In genomic region chr11:126989942-126990715, GRCh38 we compare ENCODE assay signal across 8 cellular contexts. TPM values are rescaled to one million over a fixed set of nuclear protein-coding genes. Genes with fewer than 3 reads are reported as not detected.
DNase-seq lines count a peak whose midpoint lies in the region; ATAC-seq and TF ChIP-seq lines count a peak whose summit lies in the region.

No MANE protein-coding gene starts in this region.

- H3K9me3 Mint-ChIP-seq in activated naive CD8-positive, alpha-beta T cell treated with anti-CD3 and anti-CD28 coated beads, Interleukin-2, amount 10 ng/mL, durations not matched to agents 7 days and 5 days = no peaks in the 10 kb centered on the region

- H3K4me1 ChIP-seq in DOHH2 (ENCODE audit: control insufficient read depth, low read length) (no peaks in the 10 kb centered on the region), Loucy (ENCODE audit: insufficient read depth, low read length, poor library complexity, severe bottlenecking) (no peaks in the 10 kb centered on the region), SJSA1 (replicated peaks) (peaks cover 52% of the 10 kb centered on the region), heart left ventricle (peaks cover 0 to 4% (median 0%) of the 10 kb centered on the region in 12 donors), psoas muscle (no peaks in the 10 kb centered on the region)

- 20 to 27% (median 22%) methylated on average over 20 to 22 of the region's 22 CpGs for WGBS in heart left ventricle, 4 donors
- WGBS in psoas muscle, 3 donors = 24 to 30% (median 25%) methylated on average over 19 to 22 of the region's 22 CpGs

- H3K27ac Mint-ChIP-seq in activated naive CD8-positive, alpha-beta T cell treated with anti-CD3 and anti-CD28 coated beads, Interleukin-2, amount 10 ng/mL, durations not matched to agents 7 days and 5 days = no peak overlapping the region

- H3K4me2 ChIP-seq in DOHH2 (ENCODE audit: low read length) (no peak overlapping the region), Loucy (ENCODE audit: low read depth, low read length, poor library complexity, severe bottlenecking) (no peak overlapping the region)

- H2AFZ ChIP-seq in Loucy (ENCODE audit: low read length) = no peak overlapping the region

- H3K27ac ChIP-seq in DOHH2 (ENCODE audit: low read depth, low read length) = no peak overlapping the region
- H3K27ac ChIP-seq in SJSA1 = peak overlapping the region; percentile 100
- no peak overlapping the region for H3K27ac ChIP-seq in heart left ventricle
- H3K27ac ChIP-seq in psoas muscle = no peak overlapping the region

- peak; percentile 89 for TF ChIP-seq CTCF in DOHH2 (IDR thresholded peaks at IDR 0.05; ENCODE audit: low read depth, low read length, poor library complexity, severe bottlenecking)
- peak; percentile 94 for TF ChIP-seq CTCF in Loucy (conservative IDR thresholded peaks at IDR 0.05; ENCODE audit: low read length)
- TF ChIP-seq CTCF in heart left ventricle (IDR thresholded peaks at IDR 0.05) = peak; percentile 79 to 93 (median 86)
- peak; percentile 78 for TF ChIP-seq CTCF in psoas muscle (IDR thresholded peaks at IDR 0.05)

- H3K9ac ChIP-seq in Loucy (ENCODE audit: low read depth, low read length, poor library complexity, severe bottlenecking) = no peak overlapping the region

- H4K20me1 ChIP-seq in DOHH2 (ENCODE audit: control insufficient read depth, insufficient read depth, low read depth, low read length) (no peaks in the 10 kb centered on the region), Loucy (ENCODE audit: insufficient read depth, low read length, poor library complexity, severe bottlenecking) (no peaks in the 10 kb centered on the region)

- H3K36me3 Mint-ChIP-seq in activated naive CD8-positive, alpha-beta T cell treated with anti-CD3 and anti-CD28 coated beads, Interleukin-2, amount 10 ng/mL, durations not matched to agents 7 days and 5 days = no peaks in the 10 kb centered on the region

- peak; percentile 60 to 77 for DNase-seq in SJSA1 (ENCODE audit: low read depth in 1 of 2, low spot score in 2 of 2)
- peak; percentile 68 for DNase-seq in activated naive CD8-positive, alpha-beta T cell treated with anti-CD3 and anti-CD28 coated beads, Interleukin-2, amount 10 ng/mL, durations not matched to agents 7 days and 5 days
- DNase-seq in heart left ventricle = peak; percentile 41 to 76 (median 70)
- DNase-seq in psoas muscle = peak; percentile 60 to 74

- H3K9me3 ChIP-seq in DOHH2 (ENCODE audit: control insufficient read depth, insufficient read depth, low read length) (no peaks in the 10 kb centered on the region), Loucy (ENCODE audit: insufficient read depth, low read depth, low read length) (no peaks in the 10 kb centered on the region), SJSA1 (replicated peaks) (no peaks in the 10 kb centered on the region), heart left ventricle (no peaks in the 10 kb centered on the region), psoas muscle (no peaks in the 10 kb centered on the region)

- H3K4me3 ChIP-seq in DOHH2 (ENCODE audit: low read length) (no peak overlapping the region), Loucy (ENCODE audit: low read length, poor library complexity, severe bottlenecking) (no peak overlapping the region), SJSA1 (no peak overlapping the region), heart left ventricle (no peak overlapping the region), psoas muscle (no peak overlapping the region)

- H3K4me3 Mint-ChIP-seq in activated naive CD8-positive, alpha-beta T cell treated with anti-CD3 and anti-CD28 coated beads, Interleukin-2, amount 10 ng/mL, durations not matched to agents 7 days and 5 days = no peak overlapping the region

- ATAC-seq in GM21737 (IDR thresholded peaks at IDR 0.05; ENCODE audit: unreplicated experiment) (peak; percentile 88), heart left ventricle (peak; percentile 78 to 85 (median 84)), psoas muscle (peak; percentile 74 to 81 (median 76)), GM21717 (IDR thresholded peaks at IDR 0.05; ENCODE audit: unreplicated experiment) (no peak)
- ATAC-seq in activated naive CD8-positive, alpha-beta T cell treated with anti-CD3 and anti-CD28 coated beads, Interleukin-2, amount 10 ng/mL, durations not matched to agents 7 days and 5 days (ENCODE audit: low read depth) = peak; percentile 72

- H3F3A ChIP-seq in DOHH2 (ENCODE audit: control insufficient read depth, insufficient read depth) (no peaks in the 10 kb centered on the region), Loucy (ENCODE audit: low read depth) (no peaks in the 10 kb centered on the region)

- H3K9me2 ChIP-seq in DOHH2 (replicated peaks; ENCODE audit: control insufficient read depth, low read length) (no peaks in the 10 kb centered on the region), Loucy (replicated peaks; ENCODE audit: low read depth, low read length) (no peaks in the 10 kb centered on the region)

- POLR2A ChIA-PET in activated naive CD8-positive, alpha-beta T cell treated with anti-CD3 and anti-CD28 coated beads, Interleukin-2, amount 10 ng/mL, durations not matched to agents 7 days and 5 days (lab: Charles Lee) = no interaction called here

- H3K27me3 Mint-ChIP-seq in activated naive CD8-positive, alpha-beta T cell treated with anti-CD3 and anti-CD28 coated beads, Interleukin-2, amount 10 ng/mL, durations not matched to agents 7 days and 5 days = no peaks in the 10 kb centered on the region

- intact Hi-C loops in heart left ventricle (cut with DNase I) (loop anchor here (1.0 to 10.0 kb wide), 16 partner anchors 265 to 683 kb away; no protein-coding TSS in a partner anchor), psoas muscle (cut with DNase I) (loop anchor here (2.0 to 10.0 kb wide), 4 partner anchors 273 to 549 kb away; no protein-coding TSS in a partner anchor)

- no peak for TF ChIP-seq POLR2A in heart left ventricle (IDR thresholded peaks at IDR 0.05)

- H3K27me3 ChIP-seq in DOHH2 (ENCODE audit: control insufficient read depth, low read length) (peaks cover 10% of the 10 kb centered on the region), Loucy (ENCODE audit: insufficient read depth, low read length, poor library complexity, severe bottlenecking) (no peaks in the 10 kb centered on the region), SJSA1 (replicated peaks) (no peaks in the 10 kb centered on the region), heart left ventricle (peaks cover 0 to 31% (median 7%) of the 10 kb centered on the region in 9 donors), psoas muscle (ENCODE audit: insufficient read depth in 3 of 3, low read length in 2 of 3) (peaks cover 0 to 8% (median 2%) of the 10 kb centered on the region in 3 donors)

- H3K79me2 ChIP-seq in DOHH2 (ENCODE audit: control insufficient read depth, low read length) (no peaks in the 10 kb centered on the region), Loucy (ENCODE audit: insufficient read depth, low read length) (no peaks in the 10 kb centered on the region)

- H3K4me1 Mint-ChIP-seq in activated naive CD8-positive, alpha-beta T cell treated with anti-CD3 and anti-CD28 coated beads, Interleukin-2, amount 10 ng/mL, durations not matched to agents 7 days and 5 days = no peaks in the 10 kb centered on the region

- H3K36me3 ChIP-seq in DOHH2 (ENCODE audit: control insufficient read depth, low read length) (no peaks in the 10 kb centered on the region), Loucy (ENCODE audit: insufficient read depth, low read length) (no peaks in the 10 kb centered on the region), SJSA1 (no peaks in the 10 kb centered on the region), heart left ventricle (no peaks in the 10 kb centered on the region), psoas muscle (ENCODE audit: insufficient read depth in 1 of 2, low read depth in 1 of 2) (no peaks in the 10 kb centered on the region)

RNA-seq across cellular contexts. Expression of gene KIRREL3, which starts 10.4 kb away (rescaled TPM):
- 5.3 and 5.5 TPM in 2 replicates for total RNA-seq in SJSA1 (2014; rRNA removed; shearing (Covaris generic))
- total RNA-seq in activated naive CD8-positive, alpha-beta T cell treated with anti-CD3 and anti-CD28 coated beads, Interleukin-2, amount 10 ng/mL, durations not matched to agents 7 days and 5 days = not detected
- total RNA-seq in heart left ventricle (1 to 10 TPM in 1 of 9 donors, under 1 TPM in 8; 0.08 to 1.3 (median 0.29) TPM), psoas muscle (not detected)
- polyA plus RNA-seq in heart left ventricle (under 1 TPM; 0.18 to 0.27 TPM), psoas muscle (under 1 TPM in 1 of 3 donors, not detected in 2; 0.04 TPM)
